ENCODE assay signal across 8 cellular contexts in genomic region chr16:79865918-79866317, GRCh38.
"Had no signal": no experiment of that assay in that cellular context is flagged by ENCODE, and none has a peak within 500 bp of the region (broad histone marks: within the 10 kb centered on the region; RNA-seq: fewer than 3 reads in every experiment).

No MANE protein-coding gene starts in this region.

- H3K27ac Mint-ChIP-seq: HFFc6, IgD-negative memory B cell had no signal

- H3K27me3 Mint-ChIP-seq: IgD-negative memory B cell had no signal

- H3K9me3 ChIP-seq: HAP-1 had no signal

- H3K4me1 Mint-ChIP-seq: IgD-negative memory B cell had no signal

- H3K4me3 ChIP-seq: GM23248, HAP-1 had no signal

- FAIRE-seq: HepG2 had no signal

- H2AFZ ChIP-seq: GM23248 had no signal

- DNase-seq: GM23248, GOT3, H7, HFFc6, KG1 had no signal

- H3K36me3 Mint-ChIP-seq: IgD-negative memory B cell had no signal

- H3K4me3 Mint-ChIP-seq: HFFc6, IgD-negative memory B cell had no signal

- H3K36me3 ChIP-seq: HAP-1 had no signal

- H3K9ac ChIP-seq: GM23248 had no signal

- H3K27ac ChIP-seq: GM23248 had no signal

- H3K4me1 ChIP-seq: HAP-1 had no signal
